In genomic region chr4:186953601-186954260, GRCh38 we compare ENCODE assay signal across 2 cellular contexts.
TF ChIP-seq lines count a peak whose summit lies in the region.

No MANE protein-coding gene starts in this region.

TF ChIP-seq in HCT116, 20 proteins besides CTCF, POLR2A, EP300 and RAD21:
- TF ChIP-seq CBX3 (IDR thresholded peaks at IDR 0.05; ENCODE audit: low read depth) (no peak), ZFX (IDR thresholded peaks at IDR 0.05) (no peak), EZH2phosphoT487 (IDR thresholded peaks at IDR 0.05; ENCODE audit: borderline replicate concordance) (no peak), JUND (IDR thresholded peaks at IDR 0.05) (no peak), EZH2 (IDR thresholded peaks at IDR 0.05) (no peak), SP1 (IDR thresholded peaks at IDR 0.05; ENCODE audit: low read depth) (no peak), ZNF274 (IDR thresholded peaks at IDR 0.05; ENCODE audit: low read depth, low read length) (no peak), TCF7L2 (IDR thresholded peaks at IDR 0.05; ENCODE audit: borderline replicate concordance, extremely low read depth, insufficient read depth, insufficient read length) (no peak), ELF1 (IDR thresholded peaks at IDR 0.05; ENCODE audit: borderline replicate concordance, low read depth) (no peak), POLR2AphosphoS5 (IDR thresholded peaks at IDR 0.05; ENCODE audit: low read depth, low read length) (no peak), SRF (IDR thresholded peaks at IDR 0.05; ENCODE audit: low read depth) (no peak), EGR1 (IDR thresholded peaks at IDR 0.05; ENCODE audit: low read depth) (no peak), FOSL1 (IDR thresholded peaks at IDR 0.05; ENCODE audit: low read depth) (no peak), REST (IDR thresholded peaks at IDR 0.05; ENCODE audit: low read depth) (no peak), YY1 (IDR thresholded peaks at IDR 0.05; ENCODE audit: extremely low read depth, insufficient replicate concordance, low read depth, low read length) (no peak), SIN3A (IDR thresholded peaks at IDR 0.05; ENCODE audit: low read depth) (no peak)
- TF ChIP-seq, protein P1, sequence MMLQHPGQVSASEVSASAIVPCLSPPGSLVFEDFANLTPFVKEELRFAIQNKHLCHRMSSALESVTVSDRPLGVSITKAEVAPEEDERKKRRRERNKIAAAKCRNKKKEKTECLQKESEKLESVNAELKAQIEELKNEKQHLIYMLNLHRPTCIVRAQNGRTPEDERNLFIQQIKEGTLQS (IDR thresholded peaks at IDR 0.05), result no peak
- TF ChIP-seq, protein P2, sequence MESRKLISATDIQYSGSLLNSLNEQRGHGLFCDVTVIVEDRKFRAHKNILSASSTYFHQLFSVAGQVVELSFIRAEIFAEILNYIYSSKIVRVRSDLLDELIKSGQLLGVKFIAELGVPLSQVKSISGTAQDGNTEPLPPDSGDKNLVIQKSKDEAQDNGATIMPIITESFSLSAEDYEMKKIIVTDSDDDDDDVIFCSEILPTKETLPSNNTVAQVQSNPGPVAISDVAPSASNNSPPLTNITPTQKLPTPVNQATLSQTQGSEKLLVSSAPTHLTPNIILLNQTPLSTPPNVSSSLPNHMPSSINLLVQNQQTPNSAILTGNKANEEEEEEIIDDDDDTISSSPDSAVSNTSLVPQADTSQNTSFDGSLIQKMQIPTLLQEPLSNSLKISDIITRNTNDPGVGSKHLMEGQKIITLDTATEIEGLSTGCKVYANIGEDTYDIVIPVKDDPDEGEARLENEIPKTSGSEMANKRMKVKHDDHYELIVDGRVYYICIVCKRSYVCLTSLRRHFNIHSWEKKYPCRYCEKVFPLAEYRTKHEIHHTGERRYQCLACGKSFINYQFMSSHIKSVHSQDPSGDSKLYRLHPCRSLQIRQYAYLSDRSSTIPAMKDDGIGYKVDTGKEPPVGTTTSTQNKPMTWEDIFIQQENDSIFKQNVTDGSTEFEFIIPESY (IDR thresholded peaks at IDR 0.05; ENCODE audit: extremely low read depth, insufficient replicate concordance, low read length), result no peak
- TF ChIP-seq, protein P3, sequence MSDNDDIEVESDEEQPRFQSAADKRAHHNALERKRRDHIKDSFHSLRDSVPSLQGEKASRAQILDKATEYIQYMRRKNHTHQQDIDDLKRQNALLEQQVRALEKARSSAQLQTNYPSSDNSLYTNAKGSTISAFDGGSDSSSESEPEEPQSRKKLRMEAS (IDR thresholded peaks at IDR 0.05), result no peak

TF ChIP-seq in K562, 482 proteins besides CTCF, POLR2A, EP300 and RAD21:
- TF ChIP-seq, protein P4, sequence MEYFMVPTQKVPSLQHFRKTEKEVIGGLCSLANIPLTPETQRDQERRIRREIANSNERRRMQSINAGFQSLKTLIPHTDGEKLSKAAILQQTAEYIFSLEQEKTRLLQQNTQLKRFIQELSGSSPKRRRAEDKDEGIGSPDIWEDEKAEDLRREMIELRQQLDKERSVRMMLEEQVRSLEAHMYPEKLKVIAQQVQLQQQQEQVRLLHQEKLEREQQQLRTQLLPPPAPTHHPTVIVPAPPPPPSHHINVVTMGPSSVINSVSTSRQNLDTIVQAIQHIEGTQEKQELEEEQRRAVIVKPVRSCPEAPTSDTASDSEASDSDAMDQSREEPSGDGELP (CRISPR knock-in tag; IDR thresholded peaks at IDR 0.05; ENCODE audit: borderline replicate concordance), result peak; percentile 30; the same call in 1 of the 2 replicates
- 0 out of 2 replicates have a peak, but pooled peaks have one; percentile 11 for TF ChIP-seq C11orf30 (IDR thresholded peaks at IDR 0.05; ENCODE audit: low read depth)
- no peak for TF ChIP-seq CHD7 (IDR thresholded peaks at IDR 0.05; ENCODE audit: low read depth, low read length)
- peak; percentile 37; the same call in 1 of the 2 replicates for TF ChIP-seq NFE2 (IDR thresholded peaks at IDR 0.05; ENCODE audit: low read depth)
- no peak for TF ChIP-seq PHF8 (IDR thresholded peaks at IDR 0.05; ENCODE audit: borderline replicate concordance, low read length)
